ENCODE assay signal across 31 cellular contexts in genomic region chr12:88856201-88856600, GRCh38.
"Had no signal": no experiment of that assay in that cellular context is flagged by ENCODE, and none has a peak within 500 bp of the region (broad histone marks: within the 10 kb centered on the region; RNA-seq: fewer than 3 reads in every experiment).

No MANE protein-coding gene starts in this region.

- H3K27me3 Mint-ChIP-seq: activated CD8-positive, alpha-beta T cell treated with anti-CD3 and anti-CD28 coated beads for 36 hours; central memory CD8-positive, alpha-beta T cell; progenitor cell of endocrine pancreas; stimulated activated naive CD8-positive, alpha-beta T cell treated with anti-CD3 and anti-CD28 coated beads, Interleukin-15, Interleukin-2, amounts not matched to agents 100 ng/mL and 50 ng/mL, for 24 hours; T-helper 17 cell; type B pancreatic cell had no signal

- H3K4me1 Mint-ChIP-seq: activated T-helper 17 cell treated with anti-CD3 and anti-CD28 coated beads, Interleukin-2, amount 50 U/mL, for 72 hours; central memory CD8-positive, alpha-beta T cell; nephron; stimulated activated effector memory CD8-positive, alpha-beta T cell treated with anti-CD3 and anti-CD28 coated beads, Interleukin-12 subunit alpha, Interleukin-12 subunit beta, amount 100 ng/mL, for 72 hours; T-helper 17 cell; WTC11 had no signal

- H3K27ac ChIP-seq: breast epithelium, esophagus muscularis mucosa, foreskin keratinocyte, heart right ventricle, left lung, lower lobe of right lung, right lobe of liver, skin epidermis, uterus had no signal

- H3K4me3 Mint-ChIP-seq: activated CD8-positive, alpha-beta T cell treated with anti-CD3 and anti-CD28 coated beads for 36 hours; activated T-cell treated with anti-CD3 and anti-CD28 coated beads, Interleukin-2, amount 50 U/mL, for 4 hours; activated T-helper 17 cell treated with anti-CD3 and anti-CD28 coated beads, Interleukin-2, amount 50 U/mL, for 72 hours; central memory CD8-positive, alpha-beta T cell; nephron; stimulated activated effector memory CD8-positive, alpha-beta T cell treated with anti-CD3 and anti-CD28 coated beads, Interleukin-12 subunit alpha, Interleukin-12 subunit beta, amount 100 ng/mL, for 72 hours; stimulated activated naive CD8-positive, alpha-beta T cell treated with anti-CD3 and anti-CD28 coated beads, Interleukin-15, Interleukin-2, amounts not matched to agents 100 ng/mL and 50 ng/mL, for 24 hours; T-helper 17 cell; type B pancreatic cell; WTC11 had no signal

- H3K4me1 ChIP-seq: breast epithelium, esophagus muscularis mucosa, heart right ventricle, left lung, lower lobe of right lung, right lobe of liver, uterus had no signal

- H3K36me3 Mint-ChIP-seq: stimulated activated effector memory CD8-positive, alpha-beta T cell treated with anti-CD3 and anti-CD28 coated beads, Interleukin-12 subunit alpha, Interleukin-12 subunit beta, amount 100 ng/mL, for 72 hours; type B pancreatic cell; WTC11 had no signal

- H3K4me3 ChIP-seq: breast epithelium, esophagus muscularis mucosa, heart right ventricle, left lung, lower lobe of right lung, mucosa of descending colon, right lobe of liver, skin epidermis, uterus had no signal

- H3K9me3 ChIP-seq: breast epithelium, esophagus muscularis mucosa, lower lobe of right lung, mucosa of descending colon, right lobe of liver, uterus had no signal

- H3K27ac Mint-ChIP-seq: activated CD8-positive, alpha-beta T cell treated with anti-CD3 and anti-CD28 coated beads for 36 hours; activated T-helper 17 cell treated with anti-CD3 and anti-CD28 coated beads, Interleukin-2, amount 50 U/mL, for 72 hours; nephron; progenitor cell of endocrine pancreas; stimulated activated effector memory CD8-positive, alpha-beta T cell treated with anti-CD3 and anti-CD28 coated beads, Interleukin-12 subunit alpha, Interleukin-12 subunit beta, amount 100 ng/mL, for 72 hours; stimulated activated naive CD8-positive, alpha-beta T cell treated with anti-CD3 and anti-CD28 coated beads, Interleukin-15, Interleukin-2, amounts not matched to agents 100 ng/mL and 50 ng/mL, for 24 hours; T-helper 17 cell; type B pancreatic cell; WTC11 had no signal

- DNase-seq: activated CD4-positive, alpha-beta T cell treated with anti-CD3 and anti-CD28 coated beads for 1 hour; activated CD4-positive, alpha-beta T cell treated with anti-CD3 and anti-CD28 coated beads, Interleukin-2, amount 50 U/mL, for 1 hour; activated CD8-positive, alpha-beta T cell treated with anti-CD3 and anti-CD28 coated beads for 36 hours; activated gamma-delta T cell treated with Interleukin-2 at 50 U/mL for 16 hours; activated naive CD4-positive, alpha-beta T cell treated with anti-CD3 and anti-CD28 coated beads, Interleukin-2, amount 50 U/mL, for 16 hours; activated T-cell treated with anti-CD3 and anti-CD28 coated beads, Interleukin-2, amount 50 U/mL, for 4 hours; dermis blood vessel endothelial cell; effector CD4-positive, alpha-beta T cell; foreskin keratinocyte; heart right ventricle; kidney glomerular epithelial cell; left lung; lower lobe of right lung; mucosa of descending colon; right lobe of liver; stimulated activated CD4-positive, alpha-beta T cell treated with anti-CD3 and anti-CD28 coated beads, Interleukin-12 subunit alpha, Interleukin-12 subunit beta, amount 100 ng/mL, for 4 hours; stimulated activated CD4-positive, alpha-beta T cell treated with anti-CD3 and anti-CD28 coated beads, Interleukin-4, amount 100 ng/mL, for 24 hours; T-helper 17 cell; T1000; uterus had no signal

- H3K27me3 ChIP-seq: breast epithelium, esophagus muscularis mucosa, foreskin keratinocyte, heart right ventricle, left lung, right lobe of liver, uterus had no signal

- H3K9me3 Mint-ChIP-seq: activated CD8-positive, alpha-beta T cell treated with anti-CD3 and anti-CD28 coated beads for 36 hours; activated T-helper 17 cell treated with anti-CD3 and anti-CD28 coated beads, Interleukin-2, amount 50 U/mL, for 72 hours; stimulated activated naive CD8-positive, alpha-beta T cell treated with anti-CD3 and anti-CD28 coated beads, Interleukin-15, Interleukin-2, amounts not matched to agents 100 ng/mL and 50 ng/mL, for 24 hours had no signal

- H3K36me3 ChIP-seq: breast epithelium, esophagus muscularis mucosa, heart right ventricle, left lung, lower lobe of right lung, right lobe of liver, uterus had no signal

- ATAC-seq: activated CD8-positive, alpha-beta T cell treated with anti-CD3 and anti-CD28 coated beads for 36 hours; activated T-cell treated with anti-CD3 and anti-CD28 coated beads, Interleukin-2, amount 50 U/mL, for 4 hours; activated T-helper 17 cell treated with anti-CD3 and anti-CD28 coated beads, Interleukin-2, amount 50 U/mL, for 72 hours; foreskin keratinocyte; heart right ventricle; left lung; lower lobe of right lung; mucosa of descending colon; stimulated activated effector memory CD8-positive, alpha-beta T cell treated with anti-CD3 and anti-CD28 coated beads, Interleukin-12 subunit alpha, Interleukin-12 subunit beta, amount 100 ng/mL, for 72 hours; T-helper 17 cell; WTC11 had no signal
